Comparison of ENCODE assay signal across 1 cellular context in genomic region chr17:47898246-47898645, GRCh38.
TF ChIP-seq lines count a peak whose summit lies in the region.

No MANE protein-coding gene starts in this region.

TF ChIP-seq in GM12878, 131 proteins besides CTCF, POLR2A, EP300 and RAD21:
- TF ChIP-seq CBFB (IDR thresholded peaks at IDR 0.05; ENCODE audit: low read depth): no peak
- no peak for TF ChIP-seq HDAC2 (IDR thresholded peaks at IDR 0.05)
- TF ChIP-seq ZNF622 (IDR thresholded peaks at IDR 0.05): no peak
- no peak for TF ChIP-seq NR2C2 (IDR thresholded peaks at IDR 0.05; ENCODE audit: borderline replicate concordance, control insufficient read depth, insufficient read length, low read depth)
- TF ChIP-seq CBX5 (IDR thresholded peaks at IDR 0.05; ENCODE audit: low read depth): no peak
- no peak for TF ChIP-seq NFIC (IDR thresholded peaks at IDR 0.05; ENCODE audit: low read depth, low read length)
- TF ChIP-seq SMC3 (IDR thresholded peaks at IDR 0.05; ENCODE audit: borderline replicate concordance, low read length): no peak
- TF ChIP-seq NBN (IDR thresholded peaks at IDR 0.05): no peak
- no peak for TF ChIP-seq USF2 (IDR thresholded peaks at IDR 0.05; ENCODE audit: borderline replicate concordance, low read depth, low read length)
- no peak for TF ChIP-seq POLR2AphosphoS2 (IDR thresholded peaks at IDR 0.05; ENCODE audit: low read depth, low read length)
